In the genomic region with DNA sequence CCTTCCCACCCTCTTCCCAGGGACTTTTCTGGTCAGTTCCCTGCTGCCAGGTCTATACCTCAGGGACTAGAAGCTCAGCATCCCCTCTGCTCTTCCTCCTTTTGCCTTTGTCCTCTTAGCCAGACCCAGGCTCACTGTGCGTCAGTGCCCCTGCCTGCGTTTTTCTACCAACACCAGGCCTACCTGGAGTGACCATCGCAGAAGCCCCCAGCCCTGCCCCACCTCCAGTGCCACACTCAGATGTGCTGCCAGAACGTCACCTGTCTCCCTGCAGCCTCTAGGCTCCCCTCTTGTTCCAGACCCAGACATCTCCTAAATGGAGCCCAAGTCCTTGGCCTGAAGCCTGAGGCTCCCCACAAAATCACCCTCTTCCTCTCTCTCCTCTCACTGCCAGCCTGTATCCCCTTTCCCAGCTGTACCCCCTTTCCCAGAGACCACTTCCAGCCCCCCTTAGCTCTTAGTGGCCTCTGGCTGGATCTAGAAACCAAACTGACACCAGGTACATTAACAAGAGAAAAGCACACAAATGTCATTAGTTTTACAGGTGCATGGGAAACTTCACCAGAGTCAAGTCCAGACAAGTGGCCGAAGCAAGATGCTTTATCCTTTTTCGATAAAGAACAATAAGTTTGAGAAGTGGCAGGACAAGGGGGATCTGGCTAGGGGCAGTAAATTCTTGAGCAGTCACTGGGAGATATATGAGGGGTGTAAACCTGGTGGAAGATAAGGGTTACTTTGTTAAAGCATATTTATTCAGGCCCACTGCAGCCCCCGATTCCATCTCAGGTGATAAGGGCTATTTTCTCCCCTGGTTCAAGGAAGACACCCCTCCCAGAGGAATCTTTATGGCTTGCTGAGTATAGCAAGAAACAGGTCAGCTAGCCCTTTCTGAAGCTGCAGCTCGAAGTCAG, we compare ENCODE assay signal across 10 cellular contexts.
DNase-seq lines count a peak whose midpoint lies in the region; ATAC-seq, FAIRE-seq and TF ChIP-seq lines count a peak whose summit lies in the region.
"Had no signal": no experiment of that assay in that cellular context is flagged by ENCODE, and none has a peak within 500 bp of the region (broad histone marks: within the 10 kb centered on the region; RNA-seq: fewer than 3 reads in every experiment).

No MANE protein-coding gene starts in this region.

- H3K4me1 ChIP-seq in HUES64 (ENCODE audit: insufficient read depth, low read length): peaks cover 55% of the 10 kb centered on the region
- H3K4me1 ChIP-seq in astrocyte (ENCODE audit: insufficient read depth, low read length): peaks cover 49% of the 10 kb centered on the region

- no peak for FAIRE-seq in astrocyte (lab: Jason Lieb, UNC)

- H3K9ac ChIP-seq in HUES64 (ENCODE audit: low read depth, low read length) (peak overlapping the region; percentile 77), astrocyte (ENCODE audit: low read length) (no peak overlapping the region)

- H3K27me3 Mint-ChIP-seq in CD4-positive, alpha-beta T cell: no peaks in the 10 kb centered on the region
- H3K27me3 Mint-ChIP-seq in astrocyte (ENCODE audit: low read depth, unreplicated experiment) (no peaks in the 10 kb centered on the region), mesothelial cell of epicardium (ENCODE audit: low read depth) (no peaks in the 10 kb centered on the region)

- H4K20me1 ChIP-seq in astrocyte (ENCODE audit: insufficient read depth, low read length): peaks cover 95% of the 10 kb centered on the region

- H3K9me3 ChIP-seq in CD4-positive, alpha-beta T cell (ENCODE audit: control insufficient read depth, low read length): no peaks in the 10 kb centered on the region
- H3K9me3 ChIP-seq in HUES64 (ENCODE audit: insufficient read depth, low read depth, low read length): no peaks in the 10 kb centered on the region
- H3K9me3 ChIP-seq in astrocyte (ENCODE audit: insufficient read depth, low read depth, low read length): peaks cover 3% of the 10 kb centered on the region
- H3K9me3 ChIP-seq: adrenal gland had no signal

- H3K4me2 ChIP-seq in astrocyte (ENCODE audit: low read length): peak overlapping the region; percentile 48

- no peaks in the 10 kb centered on the region for H3K27me3 ChIP-seq in CD4-positive, alpha-beta T cell (ENCODE audit: control insufficient read depth, insufficient read depth, low read length)
- H3K27me3 ChIP-seq in HUES64 (ENCODE audit: insufficient read depth, low read length) (no peaks in the 10 kb centered on the region), astrocyte (ENCODE audit: insufficient read depth, low read length) (no peaks in the 10 kb centered on the region)
- H3K27me3 ChIP-seq: adrenal gland had no signal

- H3K4me3 ChIP-seq in HUES64 (ENCODE audit: low read length): peak overlapping the region; percentile 46
- no peak overlapping the region for H3K4me3 ChIP-seq in astrocyte (ENCODE audit: insufficient read depth, low read depth, low read length)
- H3K4me3 ChIP-seq: adrenal gland had no signal

- H3K9me3 Mint-ChIP-seq in CD4-positive, alpha-beta T cell: no peaks in the 10 kb centered on the region
- H3K9me3 Mint-ChIP-seq in astrocyte (ENCODE audit: unreplicated experiment) (peaks cover 3% of the 10 kb centered on the region), mesothelial cell of epicardium (no peaks in the 10 kb centered on the region)

- intact Hi-C loops in CD4-positive, alpha-beta T cell (cut with DNase I, micrococcal nuclease): loop anchor here (2.0 kb wide), 2 partner anchors 15 to 63 kb away; no protein-coding TSS in a partner anchor

- peak overlapping the region; percentile 38 for H3K4me3 Mint-ChIP-seq in CD4-positive, alpha-beta T cell
- H3K4me3 Mint-ChIP-seq in astrocyte (ENCODE audit: unreplicated experiment): no peak overlapping the region
- H3K4me3 Mint-ChIP-seq in mesothelial cell of epicardium: no peak overlapping the region

- H3K4me1 Mint-ChIP-seq in CD4-positive, alpha-beta T cell (ENCODE audit: low read depth): peaks cover 87% of the 10 kb centered on the region
- H3K4me1 Mint-ChIP-seq in astrocyte (ENCODE audit: low read depth, unreplicated experiment) (peaks cover 40% of the 10 kb centered on the region), mesothelial cell of epicardium (peaks cover 46% of the 10 kb centered on the region)

- CTCF ChIA-PET in CD4-positive, alpha-beta T cell (lab: Charles Lee): interaction anchor here (1.1 to 2.2 kb wide), 3 partner anchors 13 to 282 kb away, joined by 4 to 9 read pairs (median 4); no protein-coding TSS in a partner anchor

- POLR2A ChIA-PET in CD4-positive, alpha-beta T cell (lab: Charles Lee): interaction anchor here (1.2 to 2.1 kb wide), 5 partner anchors 8 to 61 kb away, joined by 3 to 27 read pairs (median 9); a partner anchor contains a TSS

- WGBS in HUES64: 34% methylated on average over 8 of the region's 8 CpGs

- ATAC-seq in CD4-positive, alpha-beta T cell (ENCODE audit: poor library complexity): no peak
- no peak for ATAC-seq in GM18502 (IDR thresholded peaks at IDR 0.05; ENCODE audit: poor library complexity, unreplicated experiment)
- no peak for ATAC-seq in HG03097 (IDR thresholded peaks at IDR 0.05; ENCODE audit: low FRiP score, unreplicated experiment)
- ATAC-seq: left ventricle myocardium superior had no signal

- peak overlapping the region; percentile 48 for H3K27ac ChIP-seq in CD4-positive, alpha-beta T cell (ENCODE audit: low read depth, low read length)
- H3K27ac ChIP-seq in HUES64 (ENCODE audit: low read depth, low read length): peak overlapping the region; percentile 99
- H3K27ac ChIP-seq in astrocyte (ENCODE audit: low read depth, low read length): no peak overlapping the region

- no peaks in the 10 kb centered on the region for H3K36me3 ChIP-seq in HUES64 (ENCODE audit: insufficient read depth, low read length)
- H3K36me3 ChIP-seq in astrocyte (ENCODE audit: insufficient read depth, low read length): no peaks in the 10 kb centered on the region
- H3K36me3 ChIP-seq: adrenal gland had no signal

- H3K27ac Mint-ChIP-seq in CD4-positive, alpha-beta T cell: peak overlapping the region; percentile 91
- peak overlapping the region; percentile 1 for H3K27ac Mint-ChIP-seq in astrocyte (ENCODE audit: unreplicated experiment)
- H3K27ac Mint-ChIP-seq in mesothelial cell of epicardium: peak overlapping the region; percentile 80

- no peak overlapping the region for H2AFZ ChIP-seq in astrocyte (ENCODE audit: low read depth, low read length)

- H3K36me3 Mint-ChIP-seq in CD4-positive, alpha-beta T cell (ENCODE audit: low read depth): no peaks in the 10 kb centered on the region
- H3K36me3 Mint-ChIP-seq in astrocyte (ENCODE audit: low read depth, unreplicated experiment) (peaks cover 2% of the 10 kb centered on the region), mesothelial cell of epicardium (peaks cover 2% of the 10 kb centered on the region)

- no peak for TF ChIP-seq CTCF in CD4-positive, alpha-beta T cell (IDR thresholded peaks at IDR 0.05)
- no peak for TF ChIP-seq CTCF in astrocyte (IDR thresholded peaks at IDR 0.05; ENCODE audit: insufficient read depth, low read depth, low read length)
- no peak for TF ChIP-seq CTCF in mesothelial cell of epicardium (IDR thresholded peaks at IDR 0.05; ENCODE audit: unreplicated experiment)

- no peak for DNase-seq in CD4-positive, alpha-beta T cell
- no peak for DNase-seq in astrocyte (ENCODE audit: low read depth)
- no peak for DNase-seq in mesothelial cell of epicardium (ENCODE audit: low spot score in 2 of 2, unreplicated experiment in 2 of 2)
- DNase-seq in stimulated activated CD8-positive, alpha-beta memory T cell treated with anti-CD3 and anti-CD28 coated beads, Interleukin-4, amount 100 ng/mL, for 48 hours: no peak
- no peak for DNase-seq in cerebellar cortex (ENCODE audit: low spot score)
- DNase-seq: left ventricle myocardium superior had no signal

- H3K79me2 ChIP-seq in astrocyte (ENCODE audit: insufficient read depth, low read length): peaks cover 67% of the 10 kb centered on the region

Comparison
In these comparisons a context has a peak if more than half of its experiments do, and no peak if none do; other contexts are left out.
1. H3K27ac Mint-ChIP-seq: peak in every context shown above with its lines; median percentile 91 in CD4-positive, alpha-beta T cell; 80 in mesothelial cell of epicardium; 1 in astrocyte.